8 cellular contexts compared by ENCODE assay signal in the genomic region with DNA sequence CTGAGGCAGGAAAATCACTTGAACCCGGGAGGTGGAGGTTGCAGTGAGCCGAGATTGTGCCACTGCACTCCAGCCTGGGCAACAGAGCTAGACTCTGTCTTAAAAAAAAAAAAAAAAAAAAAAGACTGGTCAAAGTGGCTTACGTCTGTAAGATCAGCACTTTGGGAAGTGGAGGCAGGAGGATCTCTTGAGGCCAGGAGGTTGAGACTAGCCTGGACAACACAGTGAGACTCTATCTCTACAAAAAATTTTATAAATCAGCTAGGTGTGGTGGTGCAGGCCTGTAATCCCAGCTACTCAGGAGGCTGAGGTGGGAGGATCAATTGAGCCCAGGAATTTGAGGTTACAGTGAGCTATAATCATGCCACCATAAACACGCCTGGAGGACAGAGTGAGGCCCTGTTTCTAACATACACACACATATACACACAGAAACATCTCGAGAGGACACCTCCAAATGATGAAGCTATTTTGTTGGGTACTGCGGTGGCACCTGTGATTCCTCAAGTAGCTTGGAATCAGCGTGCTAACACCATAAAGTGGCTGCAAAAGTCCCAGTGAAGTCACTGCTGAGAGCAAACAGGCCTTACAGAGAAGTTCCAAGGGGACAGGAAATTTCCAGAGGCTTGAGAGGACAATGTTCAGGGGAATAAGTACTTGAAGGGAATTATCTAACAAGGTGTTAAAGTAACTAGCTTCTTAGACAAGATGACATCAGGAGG. TPM values are rescaled to one million over a fixed set of nuclear protein-coding genes. Genes with fewer than 3 reads are reported as not detected.
DNase-seq lines count a peak whose midpoint lies in the region; ATAC-seq and TF ChIP-seq lines count a peak whose summit lies in the region.

No MANE protein-coding gene starts in this region.

- peak overlapping the region; percentile 84 to 94 (median 86) for H3K4me3 Mint-ChIP-seq in CD8-positive, alpha-beta memory T cell
- H3K4me3 Mint-ChIP-seq in effector memory CD8-positive, alpha-beta T cell = peak overlapping the region; percentile 67 to 81
- peak overlapping the region; percentile 81 for H3K4me3 Mint-ChIP-seq in osteocyte (ENCODE audit: unreplicated experiment)

- H3K9me3 Mint-ChIP-seq in CD8-positive, alpha-beta memory T cell = no peaks in the 10 kb centered on the region
- H3K9me3 Mint-ChIP-seq in effector memory CD8-positive, alpha-beta T cell = no peaks in the 10 kb centered on the region
- H3K9me3 Mint-ChIP-seq in osteocyte (ENCODE audit: unreplicated experiment) = no peaks in the 10 kb centered on the region

- H3K27me3 ChIP-seq in CD8-positive, alpha-beta memory T cell (ENCODE audit: insufficient read depth, low read length, poor library complexity, severe bottlenecking) = no peaks in the 10 kb centered on the region
- H3K27me3 ChIP-seq in OCI-LY1 (ENCODE audit: insufficient read depth, low read length) = no peaks in the 10 kb centered on the region

- peak overlapping the region; percentile 2 to 98 (median 84) for H3K27ac Mint-ChIP-seq in CD8-positive, alpha-beta memory T cell
- peak overlapping the region; percentile 58 to 89 for H3K27ac Mint-ChIP-seq in effector memory CD8-positive, alpha-beta T cell
- H3K27ac Mint-ChIP-seq in osteocyte (ENCODE audit: unreplicated experiment) = peak overlapping the region; percentile 59

- peaks cover 0 to 9% (median 2%) of the 10 kb centered on the region in 3 donors for H3K36me3 Mint-ChIP-seq in CD8-positive, alpha-beta memory T cell
- H3K36me3 Mint-ChIP-seq in effector memory CD8-positive, alpha-beta T cell (ENCODE audit: insufficient read depth) = peaks cover 38% of the 10 kb centered on the region
- peaks cover 7% of the 10 kb centered on the region for H3K36me3 Mint-ChIP-seq in osteocyte (ENCODE audit: unreplicated experiment)

- peak overlapping the region; percentile 92 for H3K9ac ChIP-seq in OCI-LY1 (ENCODE audit: low read length)

- H3K9me2 ChIP-seq in OCI-LY1 (ENCODE audit: low read depth, low read length) = no peaks in the 10 kb centered on the region

- peak overlapping the region; percentile 84 for H3K4me2 ChIP-seq in OCI-LY1 (ENCODE audit: low read length)

- peak overlapping the region; percentile 65 for H3K4me3 ChIP-seq in CD8-positive, alpha-beta memory T cell (ENCODE audit: low read length)
- peak overlapping the region; percentile 81 for H3K4me3 ChIP-seq in OCI-LY1 (ENCODE audit: low read depth, low read length, poor library complexity, severe bottlenecking)

- peaks cover 56% of the 10 kb centered on the region for H3K4me1 ChIP-seq in CD8-positive, alpha-beta memory T cell (ENCODE audit: insufficient read depth, low read length)
- peaks cover 55% of the 10 kb centered on the region for H3K4me1 ChIP-seq in OCI-LY1 (ENCODE audit: insufficient read depth, low read length, severe bottlenecking)

- H3K79me2 ChIP-seq in OCI-LY1 (ENCODE audit: insufficient read depth, low read length) = peaks cover 62% of the 10 kb centered on the region

- CTCF ChIA-PET in CD8-positive, alpha-beta memory T cell (lab: Charles Lee) = interaction anchor here (1.0 to 1.6 kb wide), 3 partner anchors 52 to 131 kb away, joined by 4 read pairs; a partner anchor contains a TSS

- TF ChIP-seq CTCF in OCI-LY1 (IDR thresholded peaks at IDR 0.05; ENCODE audit: low read length) (no peak), osteocyte (IDR thresholded peaks at IDR 0.05) (no peak)

- H3F3A ChIP-seq in OCI-LY1 (ENCODE audit: insufficient read depth, low read length) = peaks cover 12% of the 10 kb centered on the region; the same call in 1 of the 2 replicates

- DNase-seq in CD8-positive, alpha-beta memory T cell = peak in 1 of 5 donors; percentile 13
- DNase-seq in effector memory CD8-positive, alpha-beta T cell = no peak
- DNase-seq in osteocyte (ENCODE audit: extremely low spot score, unreplicated experiment) = no peak
- no peak for DNase-seq in cerebellum (ENCODE audit: low spot score)
- no peak for DNase-seq in NCI-H1436 treated with DMSO at 0.1 percent for 48 hours (lab: John Stamatoyannopoulos, UW)
- DNase-seq in amniotic stem cell (lab: John Stamatoyannopoulos, UW) = no peak

- H3K4me1 Mint-ChIP-seq in CD8-positive, alpha-beta memory T cell = peaks cover 52 to 59% (median 53%) of the 10 kb centered on the region in 3 donors
- H3K4me1 Mint-ChIP-seq in effector memory CD8-positive, alpha-beta T cell (ENCODE audit: low read depth in 2 of 2) = peaks cover 46 to 47% of the 10 kb centered on the region in 2 donors
- H3K4me1 Mint-ChIP-seq in osteocyte (ENCODE audit: unreplicated experiment) = peaks cover 37% of the 10 kb centered on the region

- POLR2A ChIA-PET in CD8-positive, alpha-beta memory T cell (lab: Charles Lee) = interaction anchor here (0.6 to 1.3 kb wide), 3 partner anchors 84 to 151 kb away, joined by 3 to 7 read pairs (median 4); a partner anchor contains a TSS

- no peak overlapping the region for H2AFZ ChIP-seq in OCI-LY1 (ENCODE audit: low read length)

- peak overlapping the region; percentile 64 for H3K27ac ChIP-seq in CD8-positive, alpha-beta memory T cell (ENCODE audit: low read depth, low read length)
- H3K27ac ChIP-seq in OCI-LY1 (ENCODE audit: low read depth, low read length, poor library complexity, severe bottlenecking) = peak overlapping the region; percentile 93

- no peak for ATAC-seq in effector memory CD8-positive, alpha-beta T cell (replicated peaks)
- no peak for ATAC-seq in GM18520 (IDR thresholded peaks at IDR 0.05; ENCODE audit: unreplicated experiment)

- H4K20me1 ChIP-seq in OCI-LY1 (ENCODE audit: insufficient read depth, low read length) = no peaks in the 10 kb centered on the region

- peaks cover 6% of the 10 kb centered on the region for H3K36me3 ChIP-seq in CD8-positive, alpha-beta memory T cell (ENCODE audit: insufficient read depth, low read length)
- H3K36me3 ChIP-seq in OCI-LY1 (ENCODE audit: insufficient read depth, low read length) = peaks cover 43% of the 10 kb centered on the region

- H3K9me3 ChIP-seq in CD8-positive, alpha-beta memory T cell (ENCODE audit: low read length) = no peaks in the 10 kb centered on the region
- no peaks in the 10 kb centered on the region for H3K9me3 ChIP-seq in OCI-LY1 (ENCODE audit: low read length)

- peaks cover 0 to 2% of the 10 kb centered on the region in 2 donors for H3K27me3 Mint-ChIP-seq in CD8-positive, alpha-beta memory T cell
- no peaks in the 10 kb centered on the region for H3K27me3 Mint-ChIP-seq in effector memory CD8-positive, alpha-beta T cell
- H3K27me3 Mint-ChIP-seq in osteocyte (ENCODE audit: unreplicated experiment) = no peaks in the 10 kb centered on the region

RNA-seq across cellular contexts. Expression of a gene that starts 1.4 kb away (rescaled TPM):
- total RNA-seq in CD8-positive, alpha-beta memory T cell = 10 to 100 TPM; 75.4 to 77.0 TPM
- polyA plus RNA-seq in CD8-positive, alpha-beta memory T cell = 29.9 TPM
- total RNA-seq in osteocyte (75.2 and 84.3 TPM in 2 replicates), cerebellum (22.4 TPM)

RNA-seq across cellular contexts. Expression of a gene that starts 52.7 kb away (rescaled TPM):
- total RNA-seq in CD8-positive, alpha-beta memory T cell = 10 to 100 TPM; 68.8 to 70.7 TPM
- polyA plus RNA-seq in CD8-positive, alpha-beta memory T cell = 18.4 TPM
- total RNA-seq in osteocyte (44.2 and 51.3 TPM in 2 replicates), cerebellum (12.8 TPM)
